Comparison of ENCODE assay signal across 1 cellular context in genomic region chr22:21559345-21560125, GRCh38. TPM values are rescaled to one million over a fixed set of nuclear protein-coding genes. Genes with fewer than 3 reads are reported as not detected.
"Had no signal": no experiment of that assay in that cellular context is flagged by ENCODE, and none has a peak within 500 bp of the region (broad histone marks: within the 10 kb centered on the region; RNA-seq: fewer than 3 reads in every experiment).

No MANE protein-coding gene starts in this region.

RNA-seq across cellular contexts. Expression of gene RIMBP3C, which starts 8.3 kb away (rescaled TPM):
- total RNA-seq: Right ventricle myocardium superior had no signal
